ENCODE assay signal across 1 cellular context in genomic region chr7:149027560-149028345, GRCh38.
TF ChIP-seq lines count a peak whose summit lies in the region.

No MANE protein-coding gene starts in this region.

TF ChIP-seq in GM12878, 131 proteins besides CTCF, POLR2A, EP300 and RAD21 (continued from another document and continues in another):
- no peak for TF ChIP-seq ZNF592 (IDR thresholded peaks at IDR 0.05)
- no peak for TF ChIP-seq CBX5 (IDR thresholded peaks at IDR 0.05; ENCODE audit: low read depth)
- no peak for TF ChIP-seq USF1 (IDR thresholded peaks at IDR 0.05; ENCODE audit: borderline replicate concordance, extremely low read length, insufficient read depth, low read depth, low read length)
- TF ChIP-seq USF2 (IDR thresholded peaks at IDR 0.05; ENCODE audit: borderline replicate concordance, low read depth, low read length) = no peak
- no peak for TF ChIP-seq NR2C1 (IDR thresholded peaks at IDR 0.05)
- TF ChIP-seq PAX5 (IDR thresholded peaks at IDR 0.05; ENCODE audit: borderline replicate concordance, low read depth, low read length) = no peak
- TF ChIP-seq CHD1 (IDR thresholded peaks at IDR 0.05; ENCODE audit: low read depth, low read length) = no peak; the same call in 1 of the 2 replicates
- TF ChIP-seq NR2F1 (conservative IDR thresholded peaks at IDR 0.05) = peak; percentile 68; the same call in 1 of the 2 replicates
- no peak for TF ChIP-seq IRF5 (IDR thresholded peaks at IDR 0.05; ENCODE audit: borderline replicate concordance)
- TF ChIP-seq ZBTB40 (IDR thresholded peaks at IDR 0.05; ENCODE audit: borderline replicate concordance) = no peak
- no peak for TF ChIP-seq ZBTB4 (CRISPR knock-in tag; IDR thresholded peaks at IDR 0.05)
- TF ChIP-seq RCOR1 (conservative IDR thresholded peaks at IDR 0.05; ENCODE audit: low read depth, low read length) = no peak
- TF ChIP-seq CHD4 (IDR thresholded peaks at IDR 0.05) = no peak
- no peak for TF ChIP-seq IRF3 (IDR thresholded peaks at IDR 0.05)
- TF ChIP-seq E2F4 (IDR thresholded peaks at IDR 0.05; ENCODE audit: low read depth, low read length) = no peak
- no peak for TF ChIP-seq ZBTB11 (CRISPR knock-in tag; IDR thresholded peaks at IDR 0.05)
- TF ChIP-seq SIN3A (IDR thresholded peaks at IDR 0.05; ENCODE audit: low read depth, low read length) = no peak
- TF ChIP-seq SMAD5 (IDR thresholded peaks at IDR 0.05; ENCODE audit: low read depth) = no peak
- TF ChIP-seq ZSCAN29 (IDR thresholded peaks at IDR 0.05) = 0 out of 2 replicates have a peak, but pooled peaks have one; percentile 7
- no peak for TF ChIP-seq BCLAF1 (IDR thresholded peaks at IDR 0.05)
- TF ChIP-seq ATF7 (IDR thresholded peaks at IDR 0.05; ENCODE audit: low read depth) = no peak
- no peak for TF ChIP-seq PAX8 (IDR thresholded peaks at IDR 0.05)
- no peak for TF ChIP-seq CEBPB (IDR thresholded peaks at IDR 0.05; ENCODE audit: borderline replicate concordance in 1 of 2, low read depth in 2 of 2, low read length in 2 of 2)
- TF ChIP-seq RELA (IDR thresholded peaks at IDR 0.05; ENCODE audit: borderline replicate concordance, partially characterized antibody) = peak; percentile 21
- no peak for TF ChIP-seq SUZ12 (IDR thresholded peaks at IDR 0.05; ENCODE audit: unreplicated experiment)
- peak; percentile 95; the same call in 1 of the 2 replicates for TF ChIP-seq LARP7 (IDR thresholded peaks at IDR 0.05)
- TF ChIP-seq ETV6 (conservative IDR thresholded peaks at IDR 0.05 in 1 of 2, IDR thresholded peaks at IDR 0.05 in 1 of 2; ENCODE audit: borderline replicate concordance in 1 of 2, low read depth in 1 of 2) = no peak
